8 cellular contexts compared by ENCODE assay signal in genomic region chr19:38618590-38619360, GRCh38. TPM values are rescaled to one million over a fixed set of nuclear protein-coding genes. Genes with fewer than 3 reads are reported as not detected.
A peak's percentile ranks its signal among the peaks of the same experiment; 100 is the strongest.
DNase-seq lines count a peak whose midpoint lies in the region; ATAC-seq, FAIRE-seq and TF ChIP-seq lines count a peak whose summit lies in the region.

Gene EIF3K, plus strand, starts transcription at chr19:38619188. Its CDS starts 81 bp downstream, at chr19:38619269.

- no peak within 1 kb of the TSS for H3K23ac ChIP-seq in H1 (ENCODE audit: insufficient read length)

- peaks cover 48% of the 10 kb centered on the region for H3K4me1 Mint-ChIP-seq in activated CD8-positive, alpha-beta memory T cell treated with anti-CD3 and anti-CD28 coated beads, Interleukin-2, amount 10 ng/mL, durations not matched to agents 7 days and 5 days
- peaks cover 35% of the 10 kb centered on the region for H3K4me1 Mint-ChIP-seq in memory B cell

- H3K4ac ChIP-seq in H1 (replicated peaks; ENCODE audit: insufficient read length, low read depth, low read length) = peak within 1 kb of the TSS; percentile 89

- H3K79me1 ChIP-seq in H1 (ENCODE audit: low read depth, low read length) = peaks cover 7% of the 10 kb centered on the region

- no peak within 1 kb of the TSS for H3K14ac ChIP-seq in H1 (ENCODE audit: insufficient read length)

- no peak for TF ChIP-seq EP300 in H1 (IDR thresholded peaks at IDR 0.05; ENCODE audit: borderline replicate concordance in 1 of 2, low read depth in 2 of 2, low read length in 2 of 2)

- WGBS in H1 (ENCODE audit: extremely low coverage in 1 of 2, insufficient coverage in 1 of 2, insufficient read length in 1 of 2, insufficient replicate concordance in 2 of 2, low coverage in 1 of 2, low lambda C conversion rate in 2 of 2, missing lambda C conversion rate in 1 of 2), 2 experiments = 6% methylated on average over 64 of the region's 64 CpGs; no CpG with 5 or more reads in 1 of the 2 experiments

- H3K27me3 Mint-ChIP-seq in activated CD8-positive, alpha-beta memory T cell treated with anti-CD3 and anti-CD28 coated beads, Interleukin-2, amount 10 ng/mL, durations not matched to agents 7 days and 5 days = no peaks in the 10 kb centered on the region
- H3K27me3 Mint-ChIP-seq in memory B cell = no peaks in the 10 kb centered on the region

- H2BK20ac ChIP-seq in H1 (ENCODE audit: low read length) = no peak within 1 kb of the TSS

- H4K5ac ChIP-seq in H1 (ENCODE audit: insufficient read length, low read depth, low read length) = peak within 1 kb of the TSS; percentile 84

- peaks cover 14% of the 10 kb centered on the region for H3K4me1 ChIP-seq in NT2/D1 (ENCODE audit: insufficient read depth, insufficient read length)
- H3K4me1 ChIP-seq in H1 (replicated peaks in 1 of 4; ENCODE audit: control insufficient read depth in 3 of 4, insufficient read depth in 4 of 4, low read length in 3 of 4) = peaks cover 4 to 14% (median 11%) of the 10 kb centered on the region in 4 experiments

- no peak for TF ChIP-seq RAD21 in H1 (IDR thresholded peaks at IDR 0.05 in 1 of 2, conservative IDR thresholded peaks at IDR 0.05 in 1 of 2; ENCODE audit: low read depth in 2 of 2, low read length in 2 of 2)

- peak within 1 kb of the TSS; percentile 95; the same call in 1 of the 2 replicates for H2AFZ ChIP-seq in H1 (ENCODE audit: low read length)

- peak within 1 kb of the TSS; percentile 51; the same call in 1 of the 2 replicates for H2BK12ac ChIP-seq in H1 (ENCODE audit: low read depth, low read length)

- H3K27ac ChIP-seq in H1 (ENCODE audit: low read depth, low read length) = peak within 1 kb of the TSS; percentile 78

- peak within 1 kb of the TSS; percentile 72; the same call in 1 of the 2 replicates for H2AK5ac ChIP-seq in H1 (ENCODE audit: low read depth, low read length)

- peak; percentile 72 for FAIRE-seq in H1 (lab: Jason Lieb, UNC)

- peak within 1 kb of the TSS; percentile 76 for H3K18ac ChIP-seq in H1 (ENCODE audit: extremely low read depth, low read length)

- no peaks in the 10 kb centered on the region for H3K9me3 Mint-ChIP-seq in activated CD8-positive, alpha-beta memory T cell treated with anti-CD3 and anti-CD28 coated beads, Interleukin-2, amount 10 ng/mL, durations not matched to agents 7 days and 5 days (ENCODE audit: low read depth)
- H3K9me3 Mint-ChIP-seq in memory B cell = no peaks in the 10 kb centered on the region

- CTCF ChIA-PET in activated CD8-positive, alpha-beta memory T cell treated with anti-CD3 and anti-CD28 coated beads, Interleukin-2, amount 10 ng/mL, durations not matched to agents 7 days and 5 days (lab: Charles Lee) = interaction anchor here (0.8 to 6.6 kb wide), 16 partner anchors 10 to 311 kb away, joined by 3 to 93 read pairs (median 6); partner anchors contain the start of genes ACTN4, CATSPERG, FAM98C and MRPS12
- CTCF ChIA-PET in H1 (lab: Charles Lee; ENCODE audit: partially characterized antibody) = interaction anchor here (0.6 to 5.9 kb wide), 10 partner anchors 9 to 300 kb away, joined by 3 to 27 read pairs (median 4); partner anchors contain the start of gene FAM98C

- H3K23me2 ChIP-seq in H1 (ENCODE audit: low read depth, low read length) = peaks cover 2% of the 10 kb centered on the region

- peak within 1 kb of the TSS; percentile 89 for H3K27ac Mint-ChIP-seq in activated CD8-positive, alpha-beta memory T cell treated with anti-CD3 and anti-CD28 coated beads, Interleukin-2, amount 10 ng/mL, durations not matched to agents 7 days and 5 days
- H3K27ac Mint-ChIP-seq in memory B cell = peak within 1 kb of the TSS; percentile 97

- peak within 1 kb of the TSS; percentile 36 for H2BK120ac ChIP-seq in H1 (replicated peaks; ENCODE audit: low read depth, low read length)

- peaks cover 0 to 4% of the 10 kb centered on the region in 2 experiments for H4K20me1 ChIP-seq in H1 (replicated peaks in 1 of 2; ENCODE audit: control insufficient read depth in 1 of 2, insufficient read depth in 2 of 2, low read length in 2 of 2)

- peaks cover 35% of the 10 kb centered on the region for H3K36me3 ChIP-seq in NT2/D1 (ENCODE audit: insufficient read depth, insufficient read length, low read length)
- H3K36me3 ChIP-seq in H1 (ENCODE audit: control insufficient read depth in 2 of 4, insufficient read depth in 4 of 4, low read length in 3 of 4) = peaks cover 7 to 27% (median 19%) of the 10 kb centered on the region in 4 experiments

- TF ChIP-seq CTCF in H1 (IDR thresholded peaks at IDR 0.05; ENCODE audit: control extremely low read depth in 1 of 3, insufficient read depth in 1 of 3, low read depth in 1 of 3, low read length in 3 of 3) = 0 out of 4 replicates have a peak, but pooled peaks of 1 of the 3 experiments have one; percentile 1

- TF ChIP-seq POLR2A in H1 (IDR thresholded peaks at IDR 0.05; ENCODE audit: control extremely low read depth in 1 of 2, low read depth in 2 of 2, low read length in 2 of 2) = peak; percentile 52 to 84

- H3K4me3 Mint-ChIP-seq in activated CD8-positive, alpha-beta memory T cell treated with anti-CD3 and anti-CD28 coated beads, Interleukin-2, amount 10 ng/mL, durations not matched to agents 7 days and 5 days = peak within 1 kb of the TSS; percentile 96
- peak within 1 kb of the TSS; percentile 99 for H3K4me3 Mint-ChIP-seq in memory B cell

- DNase-seq in CMK (ENCODE audit: low read depth) (peak; percentile 100), HUDEP-2 (lab: John Stamatoyannopoulos, UW; ENCODE audit: unreplicated experiment in 76 of 76) (peak; percentile 82 to 100 (median 99)), NT2/D1 (ENCODE audit: low read depth, low spot score) (peak; percentile 96), H1 (ENCODE audit: low read depth in 1 of 2, low spot score in 2 of 2) (peak; percentile 99 to 100), memory B cell (ENCODE audit: low spot score in 2 of 2) (peak; percentile 93 to 94)
- peak; percentile 99 for DNase-seq in activated CD8-positive, alpha-beta memory T cell treated with anti-CD3 and anti-CD28 coated beads, Interleukin-2, amount 10 ng/mL, durations not matched to agents 7 days and 5 days
- peak; percentile 93 for DNase-seq in stimulated activated CD8-positive, alpha-beta memory T cell treated with anti-CD3 and anti-CD28 coated beads, Interleukin-12 subunit alpha, Interleukin-12 subunit beta, amount 100 ng/mL, for 24 hours (ENCODE audit: extremely low read depth)

- H3K9me3 ChIP-seq in NT2/D1 (ENCODE audit: insufficient read depth, low read length) (no peaks in the 10 kb centered on the region), H1 (ENCODE audit: insufficient read depth in 2 of 2, low read depth in 1 of 2, low read length in 1 of 2) (no peaks in the 10 kb centered on the region)

- POLR2A ChIA-PET in H1 (lab: Charles Lee; ENCODE audit: partially characterized antibody) = interaction anchor here (0.5 to 2.6 kb wide), 14 partner anchors 10 to 230 kb away, joined by 3 to 12 read pairs (median 4); no protein-coding TSS in a partner anchor

- peak; percentile 57 for ATAC-seq in GM21367 (IDR thresholded peaks at IDR 0.05; ENCODE audit: unreplicated experiment)
- peak; percentile 74 for ATAC-seq in activated CD8-positive, alpha-beta memory T cell treated with anti-CD3 and anti-CD28 coated beads, Interleukin-2, amount 10 ng/mL, durations not matched to agents 7 days and 5 days
- peak; percentile 48 for ATAC-seq in memory B cell (ENCODE audit: low read depth)

- H3K9ac ChIP-seq in NT2/D1 (ENCODE audit: insufficient read length, low read depth) (peak within 1 kb of the TSS; percentile 96), H1 (replicated peaks in 1 of 4; ENCODE audit: extremely low read depth in 1 of 4, low read depth in 3 of 4, low read length in 3 of 4) (peak within 1 kb of the TSS; percentile 85 to 92 (median 88))

- H3K27me3 ChIP-seq in NT2/D1 (ENCODE audit: insufficient read depth, insufficient read length) = no peaks in the 10 kb centered on the region
- H3K27me3 ChIP-seq in H1 (replicated peaks in 1 of 4; ENCODE audit: control insufficient read depth in 3 of 4, extremely low read depth in 1 of 4, insufficient read depth in 3 of 4, low read length in 3 of 4) = no peaks in the 10 kb centered on the region

- H3K4me3 ChIP-seq in NT2/D1 (ENCODE audit: insufficient read length, low read depth) = peak within 1 kb of the TSS; percentile 99
- peak within 1 kb of the TSS; percentile 87 to 99 (median 92) for H3K4me3 ChIP-seq in H1 (ENCODE audit: extremely low read depth in 1 of 4, insufficient read depth in 2 of 4, low read depth in 3 of 4, low read length in 4 of 4)

- peak within 1 kb of the TSS; percentile 96 for H4K91ac ChIP-seq in H1 (replicated peaks; ENCODE audit: insufficient read length, low read length)

- peak within 1 kb of the TSS; percentile 83 for H2BK15ac ChIP-seq in H1 (ENCODE audit: low read length)

- peak within 1 kb of the TSS; percentile 33 for H3K56ac ChIP-seq in H1 (replicated peaks; ENCODE audit: insufficient read length, low read depth, low read length)

- peak within 1 kb of the TSS; percentile 94; the same call in 1 of the 2 replicates for H4K8ac ChIP-seq in H1 (ENCODE audit: extremely low read depth, insufficient read depth, low read length)

- H3K79me2 ChIP-seq in H1 (ENCODE audit: control insufficient read depth in 1 of 2, insufficient read depth in 2 of 2, low read length in 2 of 2) = peaks cover 0 to 15% of the 10 kb centered on the region in 2 experiments; a peak in 2 of 4 replicates

- H3K4me2 ChIP-seq in H1 (ENCODE audit: insufficient read depth in 1 of 2, low read depth in 2 of 2, low read length in 2 of 2) = peak within 1 kb of the TSS; percentile 81 to 92

- H2BK5ac ChIP-seq in H1 (ENCODE audit: low read depth, low read length) = peak within 1 kb of the TSS; percentile 82

- H3K36me3 Mint-ChIP-seq in activated CD8-positive, alpha-beta memory T cell treated with anti-CD3 and anti-CD28 coated beads, Interleukin-2, amount 10 ng/mL, durations not matched to agents 7 days and 5 days = peaks cover 31% of the 10 kb centered on the region
- peaks cover 18% of the 10 kb centered on the region for H3K36me3 Mint-ChIP-seq in memory B cell

TF ChIP-seq in H1, 55 proteins besides CTCF, POLR2A, EP300 and RAD21 (continues in another document):
- TF ChIP-seq SIRT6 (IDR thresholded peaks at IDR 0.05; ENCODE audit: low read length) (no peak), BCL11A (IDR thresholded peaks at IDR 0.05; ENCODE audit: low read depth in 2 of 2, low read length in 2 of 2) (no peak), CBX5 (IDR thresholded peaks at IDR 0.05; ENCODE audit: low read depth, low read length) (no peak), BACH1 (IDR thresholded peaks at IDR 0.05; ENCODE audit: low read length) (peak; percentile 60; the same call in 1 of the 2 replicates)

RNA-seq across cellular contexts. Expression of gene EIF3K, which starts in this region (rescaled TPM):
- 100 to 1,000 TPM; 281 to 308 TPM for total RNA-seq in activated CD8-positive, alpha-beta memory T cell treated with anti-CD3 and anti-CD28 coated beads, Interleukin-2, amount 10 ng/mL, durations not matched to agents 7 days and 5 days
- total RNA-seq in H1 (2021; fragmentation: NEBNext Ultra II Directional; extraction: Animal tissue kit (Norgen Biotek cat#: 25700)) = 329 and 344 TPM in 2 replicates
- polyA plus RNA-seq in H1 (2011; rRNA removed) = 937 and 977 TPM in 2 replicates
- polyA plus RNA-seq in H1 (2011; cell fraction: cytosol; rRNA removed) = 945 TPM
- polyA plus RNA-seq in H1 (2011; cell fraction: nucleus; rRNA removed) = 915 TPM
- polyA plus RNA-seq in H1 (2012, experiment 1 of 2) = 382 to 549 TPM (median 528 TPM) in 4 replicates
- polyA plus RNA-seq in H1 (2012, experiment 2 of 2) = 458 TPM
- 236 TPM for polyA plus RNA-seq in H1 (2013, experiment 1 of 2)
- polyA plus RNA-seq in H1 (2013, experiment 2 of 2) = 236 TPM
- polyA minus RNA-seq in H1 (2011; rRNA and poly(A)+ RNA removed) = 386 and 450 TPM in 2 replicates
- polyA minus RNA-seq in H1 (2011; cell fraction: cytosol; rRNA and poly(A)+ RNA removed) = 188 TPM
- 180 TPM for polyA minus RNA-seq in H1 (2011; cell fraction: nucleus; rRNA and poly(A)+ RNA removed)

Comparison
In these comparisons a context has a peak if more than half of its experiments do, and no peak if none do; other contexts are left out.
1. Peak in every context shown above with its lines: DNase-seq, ATAC-seq, H3K4me3 ChIP-seq and H3K27ac ChIP-seq.